Comparison of ENCODE assay signal across 8 cellular contexts in the genomic region with DNA sequence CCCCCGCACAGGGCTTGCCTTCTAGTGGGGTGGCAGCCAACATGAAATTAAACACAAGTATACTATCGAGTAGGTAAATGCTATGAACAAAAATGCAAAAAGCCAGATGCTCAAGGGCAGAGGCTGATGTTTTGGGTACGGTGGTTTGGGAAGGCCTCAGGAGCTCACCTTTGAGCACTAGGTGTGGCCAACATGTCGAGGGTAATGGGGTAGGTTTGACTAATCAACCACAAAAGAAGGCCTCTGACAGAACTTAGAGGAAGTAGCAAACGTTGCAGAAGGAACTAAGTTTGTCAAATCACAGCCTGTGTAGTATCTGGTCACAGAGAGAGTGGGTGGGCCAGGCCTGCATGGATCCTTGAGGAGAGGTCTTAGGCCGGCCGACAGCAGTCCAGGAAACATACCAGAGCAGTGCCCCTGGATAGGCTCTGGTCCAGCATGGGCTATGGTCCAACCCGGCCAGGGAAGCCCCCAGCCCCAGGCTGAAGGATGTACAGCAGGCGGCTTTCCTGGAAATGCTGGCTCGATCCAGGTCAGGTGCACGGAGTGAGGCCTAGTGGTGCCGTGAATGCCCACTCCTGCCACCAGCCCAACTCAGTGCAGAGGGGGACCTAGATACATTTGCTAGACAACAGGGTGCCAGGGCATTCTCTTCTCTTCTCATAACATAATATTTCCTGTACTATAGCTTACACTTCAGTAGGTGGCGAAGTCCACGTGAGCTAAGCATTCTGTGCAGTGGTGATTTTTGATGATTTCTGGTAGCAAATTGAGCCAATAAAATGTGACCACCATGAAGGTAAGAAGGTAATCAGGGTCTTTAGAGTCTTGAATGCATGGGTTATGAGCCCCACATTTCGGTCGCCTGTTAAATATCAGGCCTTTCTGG.
DNase-seq lines count a peak whose midpoint lies in the region; ATAC-seq and TF ChIP-seq lines count a peak whose summit lies in the region.

No MANE protein-coding gene starts in this region.

- no peak overlapping the region for H3K4me3 ChIP-seq in AG10803 (ENCODE audit: low read length)
- no peak overlapping the region for H3K4me3 ChIP-seq in subcutaneous abdominal adipose tissue (ENCODE audit: low read depth in 1 of 5, low read length in 5 of 5)
- H3K4me3 ChIP-seq in effector memory CD4-positive, alpha-beta T cell (ENCODE audit: insufficient read depth, low read depth, low read length, poor library complexity, severe bottlenecking) = no peak overlapping the region

- H3K36me3 Mint-ChIP-seq in effector memory CD8-positive, alpha-beta T cell (ENCODE audit: insufficient read depth) = no peaks in the 10 kb centered on the region

- peaks cover 0 to 12% of the 10 kb centered on the region in 2 donors for H3K27me3 Mint-ChIP-seq in effector memory CD8-positive, alpha-beta T cell

- no peak overlapping the region for H3K4me3 Mint-ChIP-seq in effector memory CD8-positive, alpha-beta T cell

- no peaks in the 10 kb centered on the region for H3K9me3 ChIP-seq in subcutaneous abdominal adipose tissue (ENCODE audit: control insufficient read depth in 5 of 5, low read length in 5 of 5)
- H3K9me3 ChIP-seq in effector memory CD4-positive, alpha-beta T cell (ENCODE audit: control insufficient read depth, low read length) = no peaks in the 10 kb centered on the region

- peak overlapping the region; percentile 65 for H3K27ac ChIP-seq in subcutaneous abdominal adipose tissue (ENCODE audit: low read depth, low read length)
- H3K27ac ChIP-seq in effector memory CD4-positive, alpha-beta T cell (ENCODE audit: insufficient read depth, low read length, poor library complexity, severe bottlenecking) = no peak overlapping the region

- no peaks in the 10 kb centered on the region for H3K27me3 ChIP-seq in subcutaneous abdominal adipose tissue (ENCODE audit: control insufficient read depth in 5 of 5, insufficient read depth in 4 of 5, low read length in 5 of 5)
- no peaks in the 10 kb centered on the region for H3K27me3 ChIP-seq in effector memory CD4-positive, alpha-beta T cell (replicated peaks; ENCODE audit: control insufficient read depth, insufficient read depth, low read length, poor library complexity, severe bottlenecking)

- peak overlapping the region in 2 of 5 donors; percentile 31 to 53 for H3K9ac ChIP-seq in subcutaneous abdominal adipose tissue (ENCODE audit: low read length in 5 of 5)

- peak; percentile 67 for ATAC-seq in GM21423 (IDR thresholded peaks at IDR 0.05; ENCODE audit: unreplicated experiment)
- peak; percentile 21 for ATAC-seq in effector memory CD8-positive, alpha-beta T cell (replicated peaks)

- peaks cover 0 to 9% of the 10 kb centered on the region in 2 donors for H3K4me1 Mint-ChIP-seq in effector memory CD8-positive, alpha-beta T cell (ENCODE audit: low read depth in 2 of 2)

- H3K4me1 ChIP-seq in subcutaneous abdominal adipose tissue (ENCODE audit: control insufficient read depth in 5 of 5, insufficient read depth in 5 of 5, low read length in 5 of 5) = peaks cover 6 to 63% (median 40%) of the 10 kb centered on the region in 5 donors
- peaks cover 11% of the 10 kb centered on the region for H3K4me1 ChIP-seq in effector memory CD4-positive, alpha-beta T cell (ENCODE audit: control insufficient read depth, insufficient read depth, low read length, poor library complexity, severe bottlenecking)

- no peaks in the 10 kb centered on the region for H3K9me3 Mint-ChIP-seq in effector memory CD8-positive, alpha-beta T cell

- DNase-seq in AG10803 (ENCODE audit: low read depth) (no peak), NOMO-1 (lab: John Stamatoyannopoulos, UW; ENCODE audit: unreplicated experiment in 2 of 2) (peak; percentile 58 to 90), NCI-H1105 (lab: John Stamatoyannopoulos, UW) (no peak), hypothalamus (lab: John Stamatoyannopoulos, UW) (no peak)
- DNase-seq in effector memory CD8-positive, alpha-beta T cell = no peak
- no peak for DNase-seq in effector memory CD4-positive, alpha-beta T cell

- TF ChIP-seq CTCF in AG10803 (conservative IDR thresholded peaks at IDR 0.05; ENCODE audit: low read length) = 0 out of 2 replicates have a peak, but pooled peaks have one; percentile 7

- peak overlapping the region in 1 of 2 donors; percentile 35 for H3K27ac Mint-ChIP-seq in effector memory CD8-positive, alpha-beta T cell

- no peaks in the 10 kb centered on the region for H3K36me3 ChIP-seq in subcutaneous abdominal adipose tissue (ENCODE audit: control insufficient read depth in 5 of 5, insufficient read depth in 5 of 5, low read length in 5 of 5)
- H3K36me3 ChIP-seq in effector memory CD4-positive, alpha-beta T cell (ENCODE audit: control insufficient read depth, insufficient read depth, low read length) = no peaks in the 10 kb centered on the region

Comparison
In these comparisons a context has a peak if more than half of its experiments do, and no peak if none do; other contexts are left out.
1. DNase-seq: peak in NOMO-1 (2 of 2); none in AG10803 (single experiment), effector memory CD8-positive, alpha-beta T cell (0 of 3), NCI-H1105 (single experiment), hypothalamus (0 of 51) and effector memory CD4-positive, alpha-beta T cell (0 of 3).